Comparison of ENCODE assay signal across 17 cellular contexts in genomic region chr1:182608850-182609610, GRCh38. TPM values are rescaled to one million over a fixed set of nuclear protein-coding genes. Genes with fewer than 3 reads are reported as not detected.
DNase-seq lines count a peak whose midpoint lies in the region; ATAC-seq lines count a peak whose summit lies in the region.
"Had no signal": no experiment of that assay in that cellular context is flagged by ENCODE, and none has a peak within 500 bp of the region (broad histone marks: within the 10 kb centered on the region; RNA-seq: fewer than 3 reads in every experiment).

No MANE protein-coding gene starts in this region.

- intact Hi-C loops in activated CD4-positive, alpha-beta memory T cell treated with anti-CD3 and anti-CD28 coated beads for 36 hours (cut with micrococcal nuclease): loop anchor here (10.0 kb wide), 1 partner anchor 866 kb away; the partner anchor contains the start of gene SMG7

- no peak overlapping the region for H3K4me3 ChIP-seq in SJSA1
- H3K4me3 ChIP-seq: cardiac muscle cell, thoracic aorta had no signal

- peaks cover 29% of the 10 kb centered on the region for H3K4me1 ChIP-seq in SJSA1 (replicated peaks)

- POLR2A ChIA-PET in activated CD4-positive, alpha-beta memory T cell treated with anti-CD3 and anti-CD28 coated beads for 36 hours (lab: Charles Lee): interaction anchor here (0.5 kb wide), 2 partner anchors 13 to 282 kb away, joined by 3 to 7 read pairs; no protein-coding TSS in a partner anchor

- no peaks in the 10 kb centered on the region for H3K27me3 ChIP-seq in SJSA1 (replicated peaks)

- no peak overlapping the region for H3K4me3 Mint-ChIP-seq in activated CD4-positive, alpha-beta memory T cell treated with anti-CD3 and anti-CD28 coated beads for 36 hours
- H3K4me3 Mint-ChIP-seq: CD8-positive, alpha-beta memory T cell; T-helper 1 cell treated with Interleukin-12 subunit alpha and Interleukin-12 subunit beta and Interleukin-4 antibody, amounts not matched to agents 30 μg/mL and 1 μg/mL, for 36 hours had no signal

- no peak for ATAC-seq in HG03354 (IDR thresholded peaks at IDR 0.05; ENCODE audit: poor library complexity, severe bottlenecking, unreplicated experiment)

- H3K27me3 Mint-ChIP-seq in activated CD4-positive, alpha-beta memory T cell treated with anti-CD3 and anti-CD28 coated beads for 36 hours: peaks cover 8% of the 10 kb centered on the region

- DNase-seq in AG20443 (ENCODE audit: low spot score) (peak; percentile 46), EH (ENCODE audit: low read depth) (peak; percentile 70), SJSA1 (ENCODE audit: low read depth in 1 of 2, low spot score in 2 of 2) (peak in 1 of 2 experiments; percentile 70), iris pigment epithelial cell (ENCODE audit: low read depth) (peak; percentile 60), amniotic stem cell (lab: John Stamatoyannopoulos, UW) (no peak), activated gamma-delta T cell treated with Interleukin-2 at 50 U/mL for 16 hours (no peak)
- no peak for DNase-seq in activated CD4-positive, alpha-beta memory T cell treated with anti-CD3 and anti-CD28 coated beads for 36 hours
- DNase-seq: activated CD4-positive, alpha-beta T cell treated with anti-CD3 and anti-CD28 coated beads, Interleukin-2, amount 50 U/mL, for 1 hour; activated effector memory CD4-positive, alpha-beta T cell treated with anti-CD3 and anti-CD28 coated beads, Interleukin-2, amount 50 U/mL, for 16 hours; CD8-positive, alpha-beta memory T cell; mammary epithelial cell; stimulated activated CD4-positive, alpha-beta T cell treated with anti-CD3 and anti-CD28 coated beads, Interleukin-12 subunit alpha, Interleukin-12 subunit beta, amount 100 ng/mL, for 4 hours had no signal

- no peaks in the 10 kb centered on the region for H3K36me3 Mint-ChIP-seq in activated CD4-positive, alpha-beta memory T cell treated with anti-CD3 and anti-CD28 coated beads for 36 hours
- H3K36me3 Mint-ChIP-seq: CD8-positive, alpha-beta memory T cell had no signal

- no peak overlapping the region for H3K27ac Mint-ChIP-seq in activated CD4-positive, alpha-beta memory T cell treated with anti-CD3 and anti-CD28 coated beads for 36 hours
- H3K27ac Mint-ChIP-seq: T-helper 1 cell treated with Interleukin-12 subunit alpha and Interleukin-12 subunit beta and Interleukin-4 antibody, amounts not matched to agents 30 μg/mL and 1 μg/mL, for 36 hours had no signal

- CTCF ChIA-PET in activated CD4-positive, alpha-beta memory T cell treated with anti-CD3 and anti-CD28 coated beads for 36 hours (lab: Charles Lee): interaction anchor here (1.0 to 22.4 kb wide), 3 partner anchors 8 to 178 kb away, joined by 3 to 1086 read pairs (median 7); partner anchors contain the start of gene NPL

- H3K9me3 ChIP-seq in SJSA1 (replicated peaks): no peaks in the 10 kb centered on the region
- H3K9me3 ChIP-seq: thoracic aorta had no signal

- H3K36me3 ChIP-seq in SJSA1: no peaks in the 10 kb centered on the region
- H3K36me3 ChIP-seq: cardiac muscle cell, thoracic aorta had no signal

- H3K27ac ChIP-seq in SJSA1: peak overlapping the region; percentile 76
- H3K27ac ChIP-seq: cardiac muscle cell, KMS-11, thoracic aorta had no signal

- peaks cover 45% of the 10 kb centered on the region for H3K4me1 Mint-ChIP-seq in activated CD4-positive, alpha-beta memory T cell treated with anti-CD3 and anti-CD28 coated beads for 36 hours (ENCODE audit: low read depth)

- no peaks in the 10 kb centered on the region for H3K9me3 Mint-ChIP-seq in activated CD4-positive, alpha-beta memory T cell treated with anti-CD3 and anti-CD28 coated beads for 36 hours
- H3K9me3 Mint-ChIP-seq: CD8-positive, alpha-beta memory T cell; T-helper 1 cell treated with Interleukin-12 subunit alpha and Interleukin-12 subunit beta and Interleukin-4 antibody, amounts not matched to agents 30 μg/mL and 1 μg/mL, for 36 hours had no signal

RNA-seq across cellular contexts. Expression of gene RGS16, which starts 4.8 kb away (rescaled TPM):
- 5.0 and 5.7 TPM in 2 replicates for total RNA-seq in SJSA1 (2014; rRNA removed; shearing (Covaris generic))
- 10 to 100 TPM; 49.8 to 51.9 TPM for total RNA-seq in activated CD4-positive, alpha-beta memory T cell treated with anti-CD3 and anti-CD28 coated beads for 36 hours

RNA-seq across cellular contexts. Expression of gene RNASEL, which starts 20.0 kb away (rescaled TPM):
- total RNA-seq in SJSA1 (2014; rRNA removed; shearing (Covaris generic)): 8.8 and 11.5 TPM in 2 replicates
- total RNA-seq in activated CD4-positive, alpha-beta memory T cell treated with anti-CD3 and anti-CD28 coated beads for 36 hours: 1 to 10 TPM; 4.5 TPM

Comparison
In these comparisons a context has a peak if more than half of its experiments do, and no peak if none do; other contexts are left out.
1. DNase-seq: peak in AG20443 (single experiment), EH (single experiment) and iris pigment epithelial cell (single experiment); none in activated CD4-positive, alpha-beta memory T cell treated with anti-CD3 and anti-CD28 coated beads for 36 hours (single experiment), amniotic stem cell (single experiment) and activated gamma-delta T cell treated with Interleukin-2 at 50 U/mL for 16 hours (single experiment).